8 cellular contexts compared by ENCODE assay signal in genomic region chr18:74331404-74331803, GRCh38. TPM values are rescaled to one million over a fixed set of nuclear protein-coding genes. Genes with fewer than 3 reads are reported as not detected.
DNase-seq lines count a peak whose midpoint lies in the region; TF ChIP-seq lines count a peak whose summit lies in the region.

No MANE protein-coding gene starts in this region.

- no peaks in the 10 kb centered on the region for H3K27me3 Mint-ChIP-seq in Caco-2 (ENCODE audit: insufficient read depth, unreplicated experiment)

- POLR2A ChIA-PET in Caco-2 (lab: Charles Lee): no interaction called here

- H3K4me1 Mint-ChIP-seq in Caco-2 (ENCODE audit: low read depth, unreplicated experiment): peaks cover 17% of the 10 kb centered on the region

- H3K27me3 ChIP-seq in Caco-2 (replicated peaks; ENCODE audit: control insufficient read depth, insufficient read depth, low read length): no peaks in the 10 kb centered on the region

- BruUV-seq in Caco-2 (replicated peaks; lab: Mats Ljungman, UMichigan): no TSS peak

- DNase-seq in Caco-2 (peak in 1 of 2 experiments; percentile 19), HFF-Myc (ENCODE audit: extremely low read depth, low read depth) (peak; percentile 52), left kidney (ENCODE audit: low read depth, low spot score) (peak; percentile 55), NCI-H2029 treated with DMSO at 0.1 percent for 48 hours (lab: John Stamatoyannopoulos, UW) (no peak)
- no peak for DNase-seq in stimulated activated CD4-positive, alpha-beta T cell treated with anti-CD3 and anti-CD28 coated beads, Interleukin-12 subunit alpha, Interleukin-12 subunit beta, amount 100 ng/mL, for 4 hours
- no peak for DNase-seq in activated effector memory CD4-positive, alpha-beta T cell treated with anti-CD3 and anti-CD28 coated beads, Interleukin-2, amount 50 U/mL, for 16 hours
- no peak for DNase-seq in stimulated activated CD4-positive, alpha-beta T cell treated with anti-CD3 and anti-CD28 coated beads, Interleukin-2, amount 100 ng/mL, for 48 hours

- TF ChIP-seq CTCF in Caco-2 (IDR thresholded peaks at IDR 0.05; ENCODE audit: insufficient read depth in 1 of 2, low read depth in 1 of 2, low read length in 1 of 2, severe bottlenecking in 1 of 2, unreplicated experiment in 1 of 2): peak; percentile 18 to 19
- peak; percentile 51 for TF ChIP-seq CTCF in HFF-Myc (IDR thresholded peaks at IDR 0.05; ENCODE audit: low read depth, low read length, missing control alignments)
- TF ChIP-seq CTCF in WI38 (IDR thresholded peaks at IDR 0.05; ENCODE audit: low read depth, low read length): peak; percentile 51

- CTCF ChIA-PET in Caco-2 (lab: Charles Lee): no interaction called here

- intact Hi-C loops in Caco-2 (cut with micrococcal nuclease; ENCODE audit: unreplicated experiment): loop anchor here (1.0 to 2.0 kb wide), 4 partner anchors 15 to 135 kb away; partner anchors contain the start of gene CYB5A

- H3K4me1 ChIP-seq in Caco-2: peaks cover 25% of the 10 kb centered on the region

- no peak overlapping the region for H3K4me3 Mint-ChIP-seq in Caco-2 (ENCODE audit: unreplicated experiment)

- H3K36me3 ChIP-seq in Caco-2 (ENCODE audit: control insufficient read depth, insufficient read depth, low read length): no peaks in the 10 kb centered on the region

- H3K9me3 ChIP-seq in Caco-2: no peaks in the 10 kb centered on the region

- H3K4me3 ChIP-seq in Caco-2 (ENCODE audit: low read depth, low read length): no peak overlapping the region
- no peak overlapping the region for H3K4me3 ChIP-seq in HFF-Myc (replicated peaks; ENCODE audit: low read depth, low read length)
- no peak overlapping the region for H3K4me3 ChIP-seq in WI38 (ENCODE audit: low read depth, low read length)

- H3K36me3 Mint-ChIP-seq in Caco-2 (ENCODE audit: insufficient read depth, unreplicated experiment): no peaks in the 10 kb centered on the region

- H3K27ac Mint-ChIP-seq in Caco-2 (ENCODE audit: unreplicated experiment): no peak overlapping the region

- peaks cover 1% of the 10 kb centered on the region for H3K9me3 Mint-ChIP-seq in Caco-2 (ENCODE audit: unreplicated experiment)

RNA-seq across cellular contexts. Expression of gene C18orf63, which starts 15.8 kb away (rescaled TPM):
- total RNA-seq in Caco-2 (2022): 0.07 TPM in 1 of 2 replicates, not detected in the other

RNA-seq across cellular contexts. Expression of gene CYB5A, which starts 39.6 kb away (rescaled TPM):
- total RNA-seq in Caco-2 (2022): 103 and 105 TPM in 2 replicates

Comparison
In these comparisons a context has a peak if more than half of its experiments do, and no peak if none do; other contexts are left out.
1. DNase-seq: peak in HFF-Myc (single experiment) and left kidney (single experiment); none in stimulated activated CD4-positive, alpha-beta T cell treated with anti-CD3 and anti-CD28 coated beads, Interleukin-12 subunit alpha, Interleukin-12 subunit beta, amount 100 ng/mL, for 4 hours (single experiment), activated effector memory CD4-positive, alpha-beta T cell treated with anti-CD3 and anti-CD28 coated beads, Interleukin-2, amount 50 U/mL, for 16 hours (single experiment), stimulated activated CD4-positive, alpha-beta T cell treated with anti-CD3 and anti-CD28 coated beads, Interleukin-2, amount 100 ng/mL, for 48 hours (0 of 2) and NCI-H2029 treated with DMSO at 0.1 percent for 48 hours (single experiment).
2. Peak in every context shown above with its lines, with median percentiles within 50 percentile points of each other: CTCF ChIP-seq.